In the genomic region with DNA sequence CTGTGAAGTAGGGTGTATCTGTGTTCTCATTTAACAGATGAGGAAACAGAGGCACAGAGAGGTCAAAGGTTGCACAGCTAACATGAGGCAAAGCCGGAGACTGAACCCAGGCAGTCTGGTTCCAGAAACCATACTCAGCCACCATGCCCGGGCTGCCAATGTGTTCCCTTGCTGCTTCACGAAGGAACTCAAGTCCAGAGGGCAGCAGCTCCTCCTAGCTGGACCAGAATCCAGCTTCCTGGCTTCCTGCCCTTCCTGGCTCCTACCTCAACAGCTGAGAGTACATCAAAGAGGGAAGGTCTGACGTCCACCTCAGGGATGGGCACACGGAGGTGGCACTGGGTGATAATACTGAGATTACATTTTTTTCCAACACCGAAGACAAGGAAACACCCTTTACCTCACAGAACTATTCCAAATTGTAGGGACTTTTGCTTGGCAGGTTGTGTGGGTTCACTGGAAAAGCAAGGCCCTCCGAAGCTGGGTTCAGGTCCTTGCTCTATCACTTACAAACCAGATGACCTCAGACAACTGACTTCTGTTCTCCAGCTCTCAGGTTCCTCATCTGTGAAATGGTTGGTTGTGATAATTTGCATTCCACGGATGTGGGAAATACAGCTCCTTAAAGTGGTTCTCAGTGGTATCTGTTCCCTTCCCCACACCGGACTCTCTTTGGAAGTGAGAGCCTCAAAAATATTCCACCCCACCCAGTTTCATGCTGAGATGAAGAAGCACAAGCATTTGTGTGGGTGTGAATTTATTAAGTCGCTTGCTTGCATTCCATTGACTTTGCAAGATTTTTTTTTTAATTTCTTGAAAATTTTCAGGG, we compare ENCODE assay signal across 14 cellular contexts.
A peak's percentile ranks its signal among the peaks of the same experiment; 100 is the strongest.
DNase-seq lines count a peak whose midpoint lies in the region; ATAC-seq and TF ChIP-seq lines count a peak whose summit lies in the region.
"Had no signal": no experiment of that assay in that cellular context is flagged by ENCODE, and none has a peak within 500 bp of the region (broad histone marks: within the 10 kb centered on the region; RNA-seq: fewer than 3 reads in every experiment).

No MANE protein-coding gene starts in this region.

- peaks cover 38% of the 10 kb centered on the region for H3K4me1 ChIP-seq in HUES64 (ENCODE audit: insufficient read depth, low read length)

- intact Hi-C loops in CD14-positive monocyte (cut with micrococcal nuclease) = no loop called here

- no peak overlapping the region for H3K27ac Mint-ChIP-seq in CD14-positive monocyte
- H3K27ac Mint-ChIP-seq: stimulated activated effector memory CD8-positive, alpha-beta T cell treated with anti-CD3 and anti-CD28 coated beads, Interleukin-12 subunit alpha, Interleukin-12 subunit beta, amount 100 ng/mL, for 72 hours had no signal

- WGBS in HUES64 = 78% methylated on average over 5 of the region's 10 CpGs

- H3K4me3 Mint-ChIP-seq in CD14-positive monocyte = no peak overlapping the region
- H3K4me3 Mint-ChIP-seq: nephron; stimulated activated effector memory CD8-positive, alpha-beta T cell treated with anti-CD3 and anti-CD28 coated beads, Interleukin-12 subunit alpha, Interleukin-12 subunit beta, amount 100 ng/mL, for 72 hours had no signal

- H3K27me3 Mint-ChIP-seq in CD14-positive monocyte (ENCODE audit: low read depth in 3 of 3) = peaks cover 0 to 6% (median 4%) of the 10 kb centered on the region in 3 donors

- H3K36me3 ChIP-seq in HUES64 (ENCODE audit: insufficient read depth, low read length) = no peaks in the 10 kb centered on the region

- no peak for ATAC-seq in HG03342 (IDR thresholded peaks at IDR 0.05; ENCODE audit: unreplicated experiment)
- no peak for ATAC-seq in GM18873 (IDR thresholded peaks at IDR 0.05; ENCODE audit: low FRiP score, unreplicated experiment)
- ATAC-seq: SK-N-SH treated with all-trans-retinoic acid at 6 μM for 48 hours; stimulated activated effector memory CD8-positive, alpha-beta T cell treated with anti-CD3 and anti-CD28 coated beads, Interleukin-12 subunit alpha, Interleukin-12 subunit beta, amount 100 ng/mL, for 72 hours had no signal

- no peaks in the 10 kb centered on the region for H3K9me3 Mint-ChIP-seq in CD14-positive monocyte
- H3K9me3 Mint-ChIP-seq: nephron; stimulated activated effector memory CD8-positive, alpha-beta T cell treated with anti-CD3 and anti-CD28 coated beads, Interleukin-12 subunit alpha, Interleukin-12 subunit beta, amount 100 ng/mL, for 72 hours had no signal

- TF ChIP-seq CTCF in epithelial cell of proximal tubule (conservative IDR thresholded peaks at IDR 0.05; ENCODE audit: low read depth, low read length) = peak; percentile 43
- no peak for TF ChIP-seq CTCF in CD14-positive monocyte (IDR thresholded peaks at IDR 0.05)

- no peak overlapping the region for H3K9ac ChIP-seq in HUES64 (ENCODE audit: low read depth, low read length)

- no peaks in the 10 kb centered on the region for H3K9me3 ChIP-seq in HUES64 (ENCODE audit: insufficient read depth, low read depth, low read length)

- H3K27ac ChIP-seq in HUES64 (ENCODE audit: low read depth, low read length) = peak overlapping the region; percentile 57; the same call in 1 of the 2 replicates
- H3K27ac ChIP-seq: HL-60 had no signal

- no peak overlapping the region for H3K4me3 ChIP-seq in HUES64 (ENCODE audit: low read length)
- H3K4me3 ChIP-seq in epithelial cell of proximal tubule (ENCODE audit: low read depth, low read length) = no peak overlapping the region

- H3K27me3 ChIP-seq in HUES64 (ENCODE audit: insufficient read depth, low read length) = peaks cover 19% of the 10 kb centered on the region

- H3K36me3 Mint-ChIP-seq in CD14-positive monocyte = no peaks in the 10 kb centered on the region
- H3K36me3 Mint-ChIP-seq: stimulated activated effector memory CD8-positive, alpha-beta T cell treated with anti-CD3 and anti-CD28 coated beads, Interleukin-12 subunit alpha, Interleukin-12 subunit beta, amount 100 ng/mL, for 72 hours had no signal

- DNase-seq in GM03348 (ENCODE audit: low spot score) (peak; percentile 79), epithelial cell of proximal tubule (ENCODE audit: low read depth) (no peak), putamen (ENCODE audit: low spot score) (peak; percentile 29), iPS-NIHi7 (ENCODE audit: extremely low spot score) (no peak), CD14-positive monocyte (ENCODE audit: low spot score) (no peak)
- DNase-seq: activated CD4-positive, alpha-beta T cell treated with anti-CD3 and anti-CD28 coated beads for 4 hours; MV-4-11 had no signal

- no peaks in the 10 kb centered on the region for H3K4me1 Mint-ChIP-seq in CD14-positive monocyte
- H3K4me1 Mint-ChIP-seq: stimulated activated effector memory CD8-positive, alpha-beta T cell treated with anti-CD3 and anti-CD28 coated beads, Interleukin-12 subunit alpha, Interleukin-12 subunit beta, amount 100 ng/mL, for 72 hours had no signal

Comparison
In these comparisons a context has a peak if more than half of its experiments do, and no peak if none do; other contexts are left out.
1. DNase-seq: peak in GM03348 (single experiment) and putamen (single experiment); none in epithelial cell of proximal tubule (single experiment), iPS-NIHi7 (single experiment) and CD14-positive monocyte (single experiment).